Comparison of ENCODE assay signal across 30 cellular contexts in genomic region chr19:28867978-28868377, GRCh38.
"Had no signal": no experiment of that assay in that cellular context is flagged by ENCODE, and none has a peak within 500 bp of the region (broad histone marks: within the 10 kb centered on the region; RNA-seq: fewer than 3 reads in every experiment).

No MANE protein-coding gene starts in this region.

- H3K36me3 ChIP-seq: MG63 had no signal

- H3K4me3 ChIP-seq: MG63 had no signal

- H3K27me3 ChIP-seq: MG63 had no signal

- H3K9me3 ChIP-seq: MG63 had no signal

- DNase-seq: Kasumi-1, MG63, MM.1S, MV-4-11, NCI-H1048, NCI-H1092, NCI-H1105, NCI-H1105 treated with DMSO at 0.1 percent for 48 hours, NCI-H1417 treated with DMSO at 0.1 percent for 48 hours, NCI-H1436, NCI-H1436 treated with DMSO at 0.1 percent for 48 hours, NCI-H146, NCI-H1694, NCI-H1694 treated with DMSO at 0.1 percent for 48 hours, NCI-H187, NCI-H187 treated with DMSO at 0.1 percent for 48 hours, NCI-H1930, NCI-H2081, NCI-H2081 treated with DMSO at 0.1 percent for 48 hours, NCI-H2107, NCI-H2171, NCI-H2171 treated with DMSO at 0.1 percent for 48 hours, NCI-H2227 treated with DMSO at 0.1 percent for 48 hours, NCI-H226, NCI-H446, NCI-H446 treated with DMSO at 0.1 percent for 48 hours, NCI-H510A, NCI-H510A treated with DMSO at 0.1 percent for 48 hours, NCI-H524, NCI-H524 treated with DMSO at 0.1 percent for 48 hours had no signal
